In the genomic region with DNA sequence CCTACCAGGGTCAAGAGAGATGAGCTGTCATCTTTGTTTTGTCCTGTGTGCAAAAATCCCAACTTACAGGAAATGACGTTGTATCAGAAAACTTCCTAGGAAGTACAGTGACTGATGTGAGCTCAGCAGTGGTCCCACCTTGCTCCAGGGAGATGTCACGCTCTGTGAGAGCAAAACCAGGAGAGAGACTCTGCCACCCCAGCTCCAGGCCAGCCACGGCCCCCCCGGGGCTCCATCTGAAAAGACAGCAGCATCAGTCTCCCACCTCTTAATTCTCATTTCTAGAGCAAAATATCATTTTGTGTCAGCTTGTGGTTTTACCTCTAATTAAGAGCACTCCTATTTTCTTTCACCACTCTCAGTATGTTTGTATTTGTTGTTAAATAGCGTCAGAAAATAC, we compare ENCODE assay signal across 22 cellular contexts. TPM values are rescaled to one million over a fixed set of nuclear protein-coding genes. Genes with fewer than 3 reads are reported as not detected.
DNase-seq lines count a peak whose midpoint lies in the region; ATAC-seq and TF ChIP-seq lines count a peak whose summit lies in the region.
"Had no signal": no experiment of that assay in that cellular context is flagged by ENCODE, and none has a peak within 500 bp of the region (broad histone marks: within the 10 kb centered on the region; RNA-seq: fewer than 3 reads in every experiment).

No MANE protein-coding gene starts in this region.

- CTCF ChIA-PET in Panc1 (lab: Charles Lee) = no interaction called here

- no peak for TF ChIP-seq POLR2A in esophagus squamous epithelium (IDR thresholded peaks at IDR 0.05)

- no peaks in the 10 kb centered on the region for H3K36me3 ChIP-seq in Panc1 (ENCODE audit: control insufficient read depth, insufficient read depth, low read length)
- no peaks in the 10 kb centered on the region for H3K36me3 ChIP-seq in upper lobe of right lung
- no peaks in the 10 kb centered on the region for H3K36me3 ChIP-seq in esophagus squamous epithelium
- H3K36me3 ChIP-seq: heart left ventricle had no signal

- H3K4me1 ChIP-seq in Panc1 (ENCODE audit: control insufficient read depth, insufficient read depth, low read length) (peaks cover 47% of the 10 kb centered on the region), upper lobe of right lung (no peaks in the 10 kb centered on the region), esophagus squamous epithelium (peaks cover 0 to 9% (median 5%) of the 10 kb centered on the region in 3 donors)
- H3K4me1 ChIP-seq: psoas muscle had no signal

- H3K27ac ChIP-seq in Panc1 (ENCODE audit: low read length) (peak overlapping the region; percentile 81), upper lobe of right lung (no peak overlapping the region), esophagus squamous epithelium (no peak overlapping the region)
- H3K27ac ChIP-seq: heart left ventricle, psoas muscle had no signal

- H3K36me3 Mint-ChIP-seq in activated T-cell treated with anti-CD3 and anti-CD28 coated beads, Interleukin-2, amount 50 U/mL, for 4 hours (ENCODE audit: insufficient read depth) = no peaks in the 10 kb centered on the region
- H3K36me3 Mint-ChIP-seq in activated T-cell treated with anti-CD3 and anti-CD28 coated beads, Interleukin-2, amount 50 U/mL, for 24 hours (ENCODE audit: low read depth) = no peaks in the 10 kb centered on the region
- H3K36me3 Mint-ChIP-seq in mesothelial cell of epicardium = peaks cover 31% of the 10 kb centered on the region
- H3K36me3 Mint-ChIP-seq in effector memory CD8-positive, alpha-beta T cell (ENCODE audit: insufficient read depth) = no peaks in the 10 kb centered on the region
- H3K36me3 Mint-ChIP-seq: natural killer cell had no signal

- H3K4me3 ChIP-seq in Panc1 (ENCODE audit: low read depth in 2 of 2, low read length in 2 of 2) (no peak overlapping the region), upper lobe of right lung (no peak overlapping the region), esophagus squamous epithelium (no peak overlapping the region)
- H3K4me3 ChIP-seq: heart left ventricle, psoas muscle, smooth muscle cell had no signal

- WGBS in esophagus squamous epithelium, 2 donors = 62 to 71% methylated on average over 5 of the region's 5 CpGs

- no peak overlapping the region for H3K27ac Mint-ChIP-seq in activated T-cell treated with anti-CD3 and anti-CD28 coated beads, Interleukin-2, amount 50 U/mL, for 24 hours
- H3K27ac Mint-ChIP-seq in mesothelial cell of epicardium = peak overlapping the region; percentile 73
- H3K27ac Mint-ChIP-seq in effector memory CD8-positive, alpha-beta T cell = no peak overlapping the region
- H3K27ac Mint-ChIP-seq: activated T-helper 1 cell treated with anti-CD3 and anti-CD28 coated beads, Interleukin-12 subunit alpha, Interleukin-12 subunit beta, Interleukin-2, Interleukin-4 antibody, amounts not matched to agents 30 ng/mL and 10 ng/mL and 1 ng/mL, durations not matched to agents 14 hours and 24 hours and 36 hours; natural killer cell; T-helper 1 cell treated with Interleukin-12 subunit alpha and Interleukin-12 subunit beta and Interleukin-4 antibody, amounts not matched to agents 30 μg/mL and 1 μg/mL, for 36 hours; WTC11 had no signal

- BruUV-seq in Panc1 (replicated peaks; lab: Mats Ljungman, UMichigan) = no TSS peak

- ATAC-seq in activated T-cell treated with anti-CD3 and anti-CD28 coated beads, Interleukin-2, amount 50 U/mL, for 4 hours = peak; percentile 18 to 41
- ATAC-seq in GM18868 (IDR thresholded peaks at IDR 0.05; ENCODE audit: unreplicated experiment) = peak; percentile 42
- ATAC-seq in Panc1 = peak; percentile 67
- ATAC-seq in upper lobe of right lung = no peak
- ATAC-seq in effector memory CD8-positive, alpha-beta T cell (replicated peaks) = no peak
- ATAC-seq: heart left ventricle, natural killer cell, psoas muscle, Right ventricle myocardium inferior, WTC11 had no signal

- TF ChIP-seq CTCF in Panc1 (IDR thresholded peaks at IDR 0.05) (no peak), mesothelial cell of epicardium (IDR thresholded peaks at IDR 0.05; ENCODE audit: unreplicated experiment) (no peak), upper lobe of right lung (IDR thresholded peaks at IDR 0.05) (no peak), esophagus squamous epithelium (IDR thresholded peaks at IDR 0.05) (no peak)

- no peaks in the 10 kb centered on the region; the same call in 1 of the 2 replicates for H3K9me3 ChIP-seq in Panc1 (ENCODE audit: control insufficient read depth, insufficient read depth, low read depth, low read length)
- no peaks in the 10 kb centered on the region for H3K9me3 ChIP-seq in upper lobe of right lung
- no peaks in the 10 kb centered on the region for H3K9me3 ChIP-seq in esophagus squamous epithelium
- H3K9me3 ChIP-seq: heart left ventricle, psoas muscle had no signal

- H3K27me3 ChIP-seq in Panc1 (ENCODE audit: control insufficient read depth, insufficient read depth, low read length) = no peaks in the 10 kb centered on the region
- H3K27me3 ChIP-seq in upper lobe of right lung = no peaks in the 10 kb centered on the region
- no peaks in the 10 kb centered on the region for H3K27me3 ChIP-seq in esophagus squamous epithelium
- H3K27me3 ChIP-seq: heart left ventricle had no signal

- peaks cover 3% of the 10 kb centered on the region for H3K27me3 Mint-ChIP-seq in activated T-cell treated with anti-CD3 and anti-CD28 coated beads, Interleukin-2, amount 50 U/mL, for 4 hours (ENCODE audit: low read depth)
- H3K27me3 Mint-ChIP-seq in activated T-cell treated with anti-CD3 and anti-CD28 coated beads, Interleukin-2, amount 50 U/mL, for 24 hours = peaks cover 8% of the 10 kb centered on the region
- no peaks in the 10 kb centered on the region for H3K27me3 Mint-ChIP-seq in mesothelial cell of epicardium (ENCODE audit: low read depth)
- H3K27me3 Mint-ChIP-seq in effector memory CD8-positive, alpha-beta T cell = peaks cover 8 to 16% of the 10 kb centered on the region in 2 donors

- no peak for DNase-seq in activated T-cell treated with anti-CD3 and anti-CD28 coated beads, Interleukin-2, amount 50 U/mL, for 4 hours
- no peak for DNase-seq in activated T-cell treated with anti-CD3 and anti-CD28 coated beads, Interleukin-2, amount 50 U/mL, for 24 hours
- DNase-seq in Panc1 (ENCODE audit: low read depth, low spot score) (no peak), mesothelial cell of epicardium (ENCODE audit: low spot score in 2 of 2, unreplicated experiment in 2 of 2) (no peak), upper lobe of right lung (no peak), esophagus squamous epithelium (lab: John Stamatoyannopoulos, UW) (no peak)
- no peak for DNase-seq in effector memory CD8-positive, alpha-beta T cell
- DNase-seq: amniotic stem cell; effector CD8-positive, alpha-beta T cell; heart left ventricle; IMR-90; islet precursor cell; natural killer cell; NCI-H1694 treated with DMSO at 0.1 percent for 48 hours; NCI-H446 treated with DMSO at 0.1 percent for 48 hours; psoas muscle had no signal

- in situ Hi-C loops in Panc1 (cut with HindIII; ENCODE audit: low pct_unique_long_range_greater_than_20kb, low sequenced_read_pairs) = no loop called here

- H3K9me3 Mint-ChIP-seq in activated T-cell treated with anti-CD3 and anti-CD28 coated beads, Interleukin-2, amount 50 U/mL, for 4 hours = no peaks in the 10 kb centered on the region
- H3K9me3 Mint-ChIP-seq in activated T-cell treated with anti-CD3 and anti-CD28 coated beads, Interleukin-2, amount 50 U/mL, for 24 hours = no peaks in the 10 kb centered on the region
- H3K9me3 Mint-ChIP-seq in mesothelial cell of epicardium = peaks cover 19% of the 10 kb centered on the region
- no peaks in the 10 kb centered on the region for H3K9me3 Mint-ChIP-seq in effector memory CD8-positive, alpha-beta T cell

- peaks cover 14% of the 10 kb centered on the region for H3K4me1 Mint-ChIP-seq in activated T-cell treated with anti-CD3 and anti-CD28 coated beads, Interleukin-2, amount 50 U/mL, for 4 hours (ENCODE audit: low read depth)
- peaks cover 26% of the 10 kb centered on the region for H3K4me1 Mint-ChIP-seq in activated T-cell treated with anti-CD3 and anti-CD28 coated beads, Interleukin-2, amount 50 U/mL, for 24 hours (ENCODE audit: low read depth)
- peaks cover 48% of the 10 kb centered on the region for H3K4me1 Mint-ChIP-seq in mesothelial cell of epicardium
- peaks cover 0 to 6% of the 10 kb centered on the region in 2 donors for H3K4me1 Mint-ChIP-seq in effector memory CD8-positive, alpha-beta T cell (ENCODE audit: low read depth in 2 of 2)
- H3K4me1 Mint-ChIP-seq: natural killer cell had no signal

- no peak overlapping the region for H3K4me3 Mint-ChIP-seq in activated T-cell treated with anti-CD3 and anti-CD28 coated beads, Interleukin-2, amount 50 U/mL, for 4 hours
- H3K4me3 Mint-ChIP-seq in activated T-cell treated with anti-CD3 and anti-CD28 coated beads, Interleukin-2, amount 50 U/mL, for 24 hours = no peak overlapping the region
- H3K4me3 Mint-ChIP-seq in mesothelial cell of epicardium = no peak overlapping the region
- H3K4me3 Mint-ChIP-seq in effector memory CD8-positive, alpha-beta T cell = no peak overlapping the region
- H3K4me3 Mint-ChIP-seq: activated T-helper 1 cell treated with anti-CD3 and anti-CD28 coated beads, Interleukin-12 subunit alpha, Interleukin-12 subunit beta, Interleukin-2, Interleukin-4 antibody, amounts not matched to agents 30 ng/mL and 10 ng/mL and 1 ng/mL, durations not matched to agents 14 hours and 24 hours and 36 hours; natural killer cell; T-helper 1 cell treated with Interleukin-12 subunit alpha and Interleukin-12 subunit beta and Interleukin-4 antibody, amounts not matched to agents 30 μg/mL and 1 μg/mL, for 36 hours; WTC11 had no signal

- POLR2A ChIA-PET in Panc1 (lab: Charles Lee) = interaction anchor here (0.6 to 1.1 kb wide), 3 partner anchors 35 to 129 kb away, joined by 3 to 18 read pairs (median 3); no protein-coding TSS in a partner anchor

- intact Hi-C loops in Panc1 (cut with micrococcal nuclease; ENCODE audit: unreplicated experiment) = loop anchor here (10.0 kb wide), 1 partner anchor 125 kb away; no protein-coding TSS in a partner anchor
- intact Hi-C loops in upper lobe of right lung (cut with DNase I) = no loop called here
- intact Hi-C loops in esophagus squamous epithelium (cut with DNase I) = no loop called here

RNA-seq across cellular contexts. Expression of a gene that starts 57.5 kb away (rescaled TPM):
- total RNA-seq in activated T-cell treated with anti-CD3 and anti-CD28 coated beads, Interleukin-2, amount 50 U/mL, for 4 hours = 100 to 1,000 TPM; 190 to 203 (median 194) TPM
- total RNA-seq in Panc1 (2021; ENCODE audit: unreplicated experiment) (420 TPM), mesothelial cell of epicardium (195 to 225 TPM (median 215 TPM) in 3 replicates), upper lobe of right lung (368 TPM), esophagus squamous epithelium (100 to 1,000 TPM; 362 to 430 (median 386) TPM)
- 368 TPM for polyA plus RNA-seq in Panc1 (2012; ENCODE audit: insufficient read length)

Comparison
In these comparisons a context has a peak if more than half of its experiments do, and no peak if none do; other contexts are left out.
1. ATAC-seq: peak in activated T-cell treated with anti-CD3 and anti-CD28 coated beads, Interleukin-2, amount 50 U/mL, for 4 hours (2 of 2), GM18868 (single experiment) and Panc1 (single experiment); none in upper lobe of right lung (single experiment) and effector memory CD8-positive, alpha-beta T cell (single experiment).